2 cellular contexts compared by ENCODE assay signal in the genomic region with DNA sequence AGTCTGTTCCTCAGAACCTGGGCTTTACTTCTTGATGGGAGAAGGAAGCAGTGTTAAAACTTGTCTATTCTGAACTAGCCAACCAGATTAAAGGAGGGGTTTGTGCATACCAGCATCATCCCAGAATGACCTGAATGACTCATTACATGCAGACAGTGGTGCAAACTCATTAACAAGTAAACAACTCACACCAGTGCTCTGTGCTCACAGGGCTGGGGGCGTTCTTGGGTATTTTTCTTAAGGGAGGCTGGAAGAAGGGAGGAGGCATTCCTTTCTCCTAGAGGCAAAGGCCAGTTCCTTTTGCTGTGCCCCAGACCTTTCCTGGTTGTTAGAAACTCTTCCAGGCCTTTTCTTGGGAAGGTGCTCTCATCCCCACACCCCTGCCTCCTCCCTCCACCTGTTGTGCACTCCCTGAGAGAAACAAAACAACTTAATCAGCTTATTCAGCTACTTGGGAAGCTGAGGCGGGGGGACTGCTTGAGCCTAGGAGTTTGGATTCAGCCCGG. TPM values are rescaled to one million over a fixed set of nuclear protein-coding genes. Genes with fewer than 3 reads are reported as not detected.
"Had no signal": no experiment of that assay in that cellular context is flagged by ENCODE, and none has a peak within 500 bp of the region (broad histone marks: within the 10 kb centered on the region; RNA-seq: fewer than 3 reads in every experiment).

No MANE protein-coding gene starts in this region.

RNA-seq across cellular contexts. Expression of gene FANK1, which starts 6.8 kb away (rescaled TPM):
- total RNA-seq: activated CD4-positive, alpha-beta T cell treated with anti-CD3 and anti-CD28 coated beads, Interleukin-2, amount 10 ng/mL, durations not matched to agents 24 days and 14 days; activated CD8-positive, alpha-beta T cell treated with anti-CD3 and anti-CD28 coated beads, Interleukin-2, amount 10 ng/mL, durations not matched to agents 7 days and 5 days had no signal
